ENCODE assay signal across 1 cellular context in the genomic region with DNA sequence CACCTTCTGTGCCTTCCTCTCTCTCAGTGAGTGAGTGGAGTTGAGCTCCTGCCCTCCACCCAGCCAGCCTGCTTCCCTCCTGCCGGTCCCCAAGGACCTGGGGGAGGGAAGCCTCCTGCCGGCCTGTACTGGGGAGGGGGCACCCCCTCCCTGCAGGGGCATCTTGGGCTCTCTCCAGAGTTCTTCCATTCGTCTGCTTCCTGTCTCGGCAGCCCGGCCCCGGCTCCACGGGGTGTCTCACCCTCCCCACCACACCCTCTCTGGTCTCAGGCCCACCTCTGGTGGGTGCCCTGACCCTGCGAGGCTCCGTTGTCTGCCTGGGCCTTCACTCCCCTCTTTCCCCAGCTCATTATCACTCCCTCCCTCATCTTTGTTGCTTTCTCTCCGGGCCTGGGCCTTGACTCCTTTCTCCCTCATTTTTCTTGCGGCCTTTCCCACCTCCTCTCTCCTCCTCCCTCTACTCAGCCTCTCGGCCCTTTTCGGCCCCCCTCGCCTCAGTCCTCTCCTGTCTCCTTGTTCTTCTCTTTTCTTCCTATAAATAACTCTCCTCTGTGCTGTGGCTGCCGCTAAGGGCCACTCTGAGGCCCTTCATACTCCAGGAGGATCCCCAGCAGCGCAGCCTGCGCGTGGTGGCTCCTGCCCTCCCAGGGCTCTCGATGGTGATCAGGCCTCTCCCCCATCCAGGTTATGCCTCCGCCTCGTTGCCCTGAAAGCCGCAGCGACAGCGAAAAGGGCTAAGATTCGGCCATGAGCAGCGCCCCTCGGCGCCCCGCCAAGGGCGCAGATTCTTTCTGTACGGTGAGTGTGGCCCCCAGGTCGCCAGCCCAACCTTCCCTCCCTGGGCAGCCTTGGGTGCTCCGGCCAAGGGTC.
TF ChIP-seq lines count a peak whose summit lies in the region.

No MANE protein-coding gene starts in this region.

TF ChIP-seq in GM23338, 12 proteins besides CTCF, POLR2A, EP300 and RAD21 (continued from another document):
- TF ChIP-seq, protein P1, sequence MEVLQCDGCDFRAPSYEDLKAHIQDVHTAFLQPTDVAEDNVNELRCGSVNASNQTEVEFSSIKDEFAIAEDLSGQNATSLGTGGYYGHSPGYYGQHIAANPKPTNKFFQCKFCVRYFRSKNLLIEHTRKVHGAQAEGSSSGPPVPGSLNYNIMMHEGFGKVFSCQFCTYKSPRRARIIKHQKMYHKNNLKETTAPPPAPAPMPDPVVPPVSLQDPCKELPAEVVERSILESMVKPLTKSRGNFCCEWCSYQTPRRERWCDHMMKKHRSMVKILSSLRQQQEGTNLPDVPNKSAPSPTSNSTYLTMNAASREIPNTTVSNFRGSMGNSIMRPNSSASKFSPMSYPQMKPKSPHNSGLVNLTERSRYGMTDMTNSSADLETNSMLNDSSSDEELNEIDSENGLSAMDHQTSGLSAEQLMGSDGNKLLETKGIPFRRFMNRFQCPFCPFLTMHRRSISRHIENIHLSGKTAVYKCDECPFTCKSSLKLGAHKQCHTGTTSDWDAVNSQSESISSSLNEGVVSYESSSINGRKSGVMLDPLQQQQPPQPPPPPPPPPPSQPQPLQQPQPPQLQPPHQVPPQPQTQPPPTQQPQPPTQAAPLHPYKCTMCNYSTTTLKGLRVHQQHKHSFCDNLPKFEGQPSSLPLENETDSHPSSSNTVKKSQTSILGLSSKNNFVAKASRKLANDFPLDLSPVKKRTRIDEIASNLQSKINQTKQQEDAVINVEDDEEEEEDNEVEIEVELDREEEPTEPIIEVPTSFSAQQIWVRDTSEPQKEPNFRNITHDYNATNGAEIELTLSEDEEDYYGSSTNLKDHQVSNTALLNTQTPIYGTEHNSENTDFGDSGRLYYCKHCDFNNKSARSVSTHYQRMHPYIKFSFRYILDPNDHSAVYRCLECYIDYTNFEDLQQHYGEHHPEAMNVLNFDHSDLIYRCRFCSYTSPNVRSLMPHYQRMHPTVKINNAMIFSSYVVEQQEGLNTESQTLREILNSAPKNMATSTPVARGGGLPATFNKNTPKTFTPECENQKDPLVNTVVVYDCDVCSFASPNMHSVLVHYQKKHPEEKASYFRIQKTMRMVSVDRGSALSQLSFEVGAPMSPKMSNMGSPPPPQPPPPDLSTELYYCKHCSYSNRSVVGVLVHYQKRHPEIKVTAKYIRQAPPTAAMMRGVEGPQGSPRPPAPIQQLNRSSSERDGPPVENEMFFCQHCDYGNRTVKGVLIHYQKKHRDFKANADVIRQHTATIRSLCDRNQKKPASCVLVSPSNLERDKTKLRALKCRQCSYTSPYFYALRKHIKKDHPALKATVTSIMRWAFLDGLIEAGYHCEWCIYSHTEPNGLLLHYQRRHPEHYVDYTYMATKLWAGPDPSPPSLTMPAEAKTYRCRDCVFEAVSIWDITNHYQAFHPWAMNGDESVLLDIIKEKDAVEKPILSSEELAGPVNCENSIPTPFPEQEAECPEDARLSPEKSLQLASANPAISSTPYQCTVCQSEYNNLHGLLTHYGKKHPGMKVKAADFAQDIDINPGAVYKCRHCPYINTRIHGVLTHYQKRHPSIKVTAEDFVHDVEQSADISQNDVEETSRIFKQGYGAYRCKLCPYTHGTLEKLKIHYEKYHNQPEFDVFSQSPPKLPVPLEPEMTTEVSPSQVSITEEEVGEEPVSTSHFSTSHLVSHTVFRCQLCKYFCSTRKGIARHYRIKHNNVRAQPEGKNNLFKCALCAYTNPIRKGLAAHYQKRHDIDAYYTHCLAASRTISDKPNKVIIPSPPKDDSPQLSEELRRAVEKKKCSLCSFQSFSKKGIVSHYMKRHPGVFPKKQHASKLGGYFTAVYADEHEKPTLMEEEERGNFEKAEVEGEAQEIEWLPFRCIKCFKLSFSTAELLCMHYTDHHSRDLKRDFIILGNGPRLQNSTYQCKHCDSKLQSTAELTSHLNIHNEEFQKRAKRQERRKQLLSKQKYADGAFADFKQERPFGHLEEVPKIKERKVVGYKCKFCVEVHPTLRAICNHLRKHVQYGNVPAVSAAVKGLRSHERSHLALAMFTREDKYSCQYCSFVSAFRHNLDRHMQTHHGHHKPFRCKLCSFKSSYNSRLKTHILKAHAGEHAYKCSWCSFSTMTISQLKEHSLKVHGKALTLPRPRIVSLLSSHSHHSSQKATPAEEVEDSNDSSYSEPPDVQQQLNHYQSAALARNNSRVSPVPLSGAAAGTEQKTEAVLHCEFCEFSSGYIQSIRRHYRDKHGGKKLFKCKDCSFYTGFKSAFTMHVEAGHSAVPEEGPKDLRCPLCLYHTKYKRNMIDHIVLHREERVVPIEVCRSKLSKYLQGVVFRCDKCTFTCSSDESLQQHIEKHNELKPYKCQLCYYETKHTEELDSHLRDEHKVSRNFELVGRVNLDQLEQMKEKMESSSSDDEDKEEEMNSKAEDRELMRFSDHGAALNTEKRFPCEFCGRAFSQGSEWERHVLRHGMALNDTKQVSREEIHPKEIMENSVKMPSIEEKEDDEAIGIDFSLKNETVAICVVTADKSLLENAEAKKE (CRISPR knock-in tag; IDR thresholded peaks at IDR 0.05), result no peak
- TF ChIP-seq POLR2AphosphoS5 (IDR thresholded peaks at IDR 0.05; ENCODE audit: low read depth) (no peak), JUNB (IDR thresholded peaks at IDR 0.05; ENCODE audit: unreplicated experiment) (no peak), NANOG (IDR thresholded peaks at IDR 0.05; ENCODE audit: borderline replicate concordance) (no peak)
- TF ChIP-seq, protein P2, sequence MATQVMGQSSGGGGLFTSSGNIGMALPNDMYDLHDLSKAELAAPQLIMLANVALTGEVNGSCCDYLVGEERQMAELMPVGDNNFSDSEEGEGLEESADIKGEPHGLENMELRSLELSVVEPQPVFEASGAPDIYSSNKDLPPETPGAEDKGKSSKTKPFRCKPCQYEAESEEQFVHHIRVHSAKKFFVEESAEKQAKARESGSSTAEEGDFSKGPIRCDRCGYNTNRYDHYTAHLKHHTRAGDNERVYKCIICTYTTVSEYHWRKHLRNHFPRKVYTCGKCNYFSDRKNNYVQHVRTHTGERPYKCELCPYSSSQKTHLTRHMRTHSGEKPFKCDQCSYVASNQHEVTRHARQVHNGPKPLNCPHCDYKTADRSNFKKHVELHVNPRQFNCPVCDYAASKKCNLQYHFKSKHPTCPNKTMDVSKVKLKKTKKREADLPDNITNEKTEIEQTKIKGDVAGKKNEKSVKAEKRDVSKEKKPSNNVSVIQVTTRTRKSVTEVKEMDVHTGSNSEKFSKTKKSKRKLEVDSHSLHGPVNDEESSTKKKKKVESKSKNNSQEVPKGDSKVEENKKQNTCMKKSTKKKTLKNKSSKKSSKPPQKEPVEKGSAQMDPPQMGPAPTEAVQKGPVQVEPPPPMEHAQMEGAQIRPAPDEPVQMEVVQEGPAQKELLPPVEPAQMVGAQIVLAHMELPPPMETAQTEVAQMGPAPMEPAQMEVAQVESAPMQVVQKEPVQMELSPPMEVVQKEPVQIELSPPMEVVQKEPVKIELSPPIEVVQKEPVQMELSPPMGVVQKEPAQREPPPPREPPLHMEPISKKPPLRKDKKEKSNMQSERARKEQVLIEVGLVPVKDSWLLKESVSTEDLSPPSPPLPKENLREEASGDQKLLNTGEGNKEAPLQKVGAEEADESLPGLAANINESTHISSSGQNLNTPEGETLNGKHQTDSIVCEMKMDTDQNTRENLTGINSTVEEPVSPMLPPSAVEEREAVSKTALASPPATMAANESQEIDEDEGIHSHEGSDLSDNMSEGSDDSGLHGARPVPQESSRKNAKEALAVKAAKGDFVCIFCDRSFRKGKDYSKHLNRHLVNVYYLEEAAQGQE (IDR thresholded peaks at IDR 0.05; ENCODE audit: unreplicated experiment), result no peak
